ENCODE assay signal across 10 cellular contexts in the genomic region with DNA sequence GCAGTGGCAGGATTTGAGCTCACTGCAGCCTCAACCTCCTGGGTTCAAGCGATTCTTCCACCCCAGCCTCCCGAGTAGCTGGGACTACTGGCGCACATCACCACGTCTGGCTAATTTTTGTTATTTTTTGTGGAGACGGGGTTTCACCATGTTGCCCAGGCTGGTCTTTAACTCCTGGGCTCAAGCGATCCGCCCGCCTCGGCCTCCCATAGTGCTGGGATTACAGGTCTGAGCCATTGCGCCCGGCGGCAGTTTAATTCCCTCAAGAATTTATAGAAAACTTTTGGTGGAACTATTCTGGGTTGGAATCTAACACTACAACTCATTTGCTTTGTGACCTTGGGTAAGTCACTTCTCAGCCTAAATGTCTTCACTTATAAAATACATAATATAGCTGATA. TPM values are rescaled to one million over a fixed set of nuclear protein-coding genes. Genes with fewer than 3 reads are reported as not detected.
A peak's percentile ranks its signal among the peaks of the same experiment; 100 is the strongest.
DNase-seq lines count a peak whose midpoint lies in the region; TF ChIP-seq lines count a peak whose summit lies in the region.
"Had no signal": no experiment of that assay in that cellular context is flagged by ENCODE, and none has a peak within 500 bp of the region (broad histone marks: within the 10 kb centered on the region; RNA-seq: fewer than 3 reads in every experiment).

No MANE protein-coding gene starts in this region.

- peak overlapping the region; percentile 77; the same call in 1 of the 2 replicates for H3K9ac ChIP-seq in HUES64 (ENCODE audit: low read depth, low read length)
- peak overlapping the region in 1 of 2 donors; percentile 86 for H3K9ac ChIP-seq in colonic mucosa (ENCODE audit: low read depth in 2 of 2, low read length in 2 of 2)
- H3K9ac ChIP-seq in neuronal stem cell (ENCODE audit: low read depth, low read length, poor library complexity), result no peak overlapping the region

- no peak overlapping the region for H4K91ac ChIP-seq in neuronal stem cell (ENCODE audit: low read depth, low read length, poor library complexity)

- no peak for TF ChIP-seq CTCF in 22Rv1 (IDR thresholded peaks at IDR 0.05)
- TF ChIP-seq CTCF in colonic mucosa (IDR thresholded peaks at IDR 0.05), result no peak

- peak overlapping the region; percentile 76 for H3K18ac ChIP-seq in neuronal stem cell (ENCODE audit: low read length)

- no peak overlapping the region for H2AFZ ChIP-seq in neuronal stem cell (ENCODE audit: low read length)

- H3K23ac ChIP-seq in neuronal stem cell (ENCODE audit: low read depth, low read length, poor library complexity), result no peak overlapping the region

- H3K4me3 ChIP-seq in HUES64 (ENCODE audit: low read length), result 0 out of 2 replicates have a peak overlapping the region, but pooled peaks have one; percentile 56
- no peak overlapping the region for H3K4me3 ChIP-seq in colonic mucosa
- no peak overlapping the region for H3K4me3 ChIP-seq in neuronal stem cell (ENCODE audit: low read length in 2 of 2)

- H3K79me1 ChIP-seq in neuronal stem cell (ENCODE audit: low read depth, low read length), result peaks cover 9% of the 10 kb centered on the region

- no peak overlapping the region for H2BK5ac ChIP-seq in neuronal stem cell (ENCODE audit: low read length)

- 93% methylated on average over 12 of the region's 12 CpGs for WGBS in HUES64
- WGBS in neuronal stem cell (ENCODE audit: extremely low coverage in 2 of 2, insufficient read length in 2 of 2, insufficient replicate concordance in 1 of 2), 2 donors, result no CpG with 5 or more reads among the region's 12 CpGs

- H3K4ac ChIP-seq in neuronal stem cell (ENCODE audit: low read length), result no peak overlapping the region

- no peak for DNase-seq in colonic mucosa
- DNase-seq in neuronal stem cell (ENCODE audit: low spot score), result no peak
- no peak for DNase-seq in retina
- no peak for DNase-seq in NCI-H128 (lab: John Stamatoyannopoulos, UW; ENCODE audit: unreplicated experiment)
- no peak for DNase-seq in KG1 (lab: John Stamatoyannopoulos, UW)
- DNase-seq in foreskin melanocyte, result no peak
- DNase-seq: caudate nucleus, NCI-H1694 treated with DMSO at 0.1 percent for 48 hours had no signal

- H3K4me2 ChIP-seq in neuronal stem cell (ENCODE audit: insufficient read depth, low read length, poor library complexity, severe bottlenecking), result no peak overlapping the region

- H2BK12ac ChIP-seq in neuronal stem cell (ENCODE audit: low read length), result no peak overlapping the region

- H3K9me3 ChIP-seq in HUES64 (ENCODE audit: insufficient read depth, low read depth, low read length) (no peaks in the 10 kb centered on the region), colonic mucosa (no peaks in the 10 kb centered on the region), neuronal stem cell (replicated peaks in 1 of 2; ENCODE audit: control insufficient read depth in 2 of 2, insufficient read depth in 1 of 2, low read depth in 1 of 2, low read length in 2 of 2) (no peaks in the 10 kb centered on the region)

- H3K4me1 ChIP-seq in HUES64 (ENCODE audit: insufficient read depth, low read length), result peaks cover 17% of the 10 kb centered on the region
- H3K4me1 ChIP-seq in colonic mucosa, result peaks cover 9% of the 10 kb centered on the region
- H3K4me1 ChIP-seq in neuronal stem cell (ENCODE audit: control insufficient read depth in 2 of 2, insufficient read depth in 1 of 2, low read depth in 1 of 2, low read length in 2 of 2), result peaks cover 12 to 18% of the 10 kb centered on the region in 2 donors

- no peak overlapping the region for H3K14ac ChIP-seq in neuronal stem cell (ENCODE audit: low read length)

- no peak overlapping the region for H2BK15ac ChIP-seq in neuronal stem cell (ENCODE audit: low read length)

- H4K8ac ChIP-seq in neuronal stem cell (ENCODE audit: low read depth, low read length), result no peak overlapping the region

- H2BK120ac ChIP-seq in neuronal stem cell (ENCODE audit: low read depth, low read length), result no peak overlapping the region

- intact Hi-C loops in colonic mucosa (cut with DNase I), result no loop called here

- H3K36me3 ChIP-seq in HUES64 (ENCODE audit: insufficient read depth, low read length) (peaks cover 17% of the 10 kb centered on the region), colonic mucosa (peaks cover 8% of the 10 kb centered on the region), neuronal stem cell (replicated peaks in 1 of 2; ENCODE audit: control insufficient read depth in 2 of 2, insufficient read depth in 2 of 2, low read length in 2 of 2) (peaks cover 15 to 20% of the 10 kb centered on the region in 2 donors)

- H2AK5ac ChIP-seq in neuronal stem cell (ENCODE audit: low read depth, low read length), result no peak overlapping the region

- no peaks in the 10 kb centered on the region for H3K27me3 ChIP-seq in HUES64 (ENCODE audit: insufficient read depth, low read length)
- no peaks in the 10 kb centered on the region for H3K27me3 ChIP-seq in colonic mucosa
- H3K27me3 ChIP-seq in neuronal stem cell (ENCODE audit: control insufficient read depth in 3 of 3, insufficient read depth in 3 of 3, low read depth in 1 of 3, low read length in 3 of 3), result no peaks in the 10 kb centered on the region

- peak overlapping the region; percentile 97 for H3K27ac ChIP-seq in 22Rv1
- H3K27ac ChIP-seq in HUES64 (ENCODE audit: low read depth, low read length), result peak overlapping the region; percentile 94
- H3K27ac ChIP-seq in colonic mucosa, result peak overlapping the region; percentile 84
- H3K27ac ChIP-seq in neuronal stem cell (replicated peaks; ENCODE audit: low read length), result no peak overlapping the region

RNA-seq across cellular contexts. Expression of a gene that starts 1.8 kb away (rescaled TPM):
- 32.4 TPM for polyA plus RNA-seq in HUES64 (2013, experiment 1 of 2)
- 37.5 TPM for polyA plus RNA-seq in HUES64 (2013, experiment 2 of 2)
- 10 to 100 TPM; 83.6 to 96.8 TPM for total RNA-seq in colonic mucosa
- polyA plus RNA-seq in neuronal stem cell (2013, experiment 1 of 2), result 27.3 TPM
- 27.4 TPM for polyA plus RNA-seq in neuronal stem cell (2013, experiment 2 of 2)

RNA-seq across cellular contexts. Expression of a gene that starts 42.1 kb away (rescaled TPM):
- polyA plus RNA-seq in HUES64 (2013, experiment 1 of 2), result 0.20 TPM
- polyA plus RNA-seq in HUES64 (2013, experiment 2 of 2), result 0.06 TPM
- total RNA-seq in colonic mucosa, result not detected
- polyA plus RNA-seq in neuronal stem cell (2013, experiment 1 of 2), result 0.22 TPM
- 0.35 TPM for polyA plus RNA-seq in neuronal stem cell (2013, experiment 2 of 2)

RNA-seq across cellular contexts. Expression of a gene that starts 45.4 kb away (rescaled TPM):
- 0.35 TPM for polyA plus RNA-seq in HUES64 (2013, experiment 1 of 2)
- polyA plus RNA-seq in HUES64 (2013, experiment 2 of 2), result 0.57 TPM
- total RNA-seq in colonic mucosa, result under 1 TPM in 1 of 2 donors, not detected in 1; 0.17 TPM
- 0.46 TPM for polyA plus RNA-seq in neuronal stem cell (2013, experiment 1 of 2)
- polyA plus RNA-seq in neuronal stem cell (2013, experiment 2 of 2), result 0.42 TPM

RNA-seq across cellular contexts. Expression of a gene that starts 56.8 kb away (rescaled TPM):
- polyA plus RNA-seq in HUES64 (2013, experiment 1 of 2), result 48.4 TPM
- polyA plus RNA-seq in HUES64 (2013, experiment 2 of 2), result 52.7 TPM
- total RNA-seq in colonic mucosa, result 10 to 100 TPM; 36.4 to 61.4 TPM
- 66.1 TPM for polyA plus RNA-seq in neuronal stem cell (2013, experiment 1 of 2)
- polyA plus RNA-seq in neuronal stem cell (2013, experiment 2 of 2), result 65.0 TPM
